ENCODE assay signal across 12 cellular contexts in the genomic region with DNA sequence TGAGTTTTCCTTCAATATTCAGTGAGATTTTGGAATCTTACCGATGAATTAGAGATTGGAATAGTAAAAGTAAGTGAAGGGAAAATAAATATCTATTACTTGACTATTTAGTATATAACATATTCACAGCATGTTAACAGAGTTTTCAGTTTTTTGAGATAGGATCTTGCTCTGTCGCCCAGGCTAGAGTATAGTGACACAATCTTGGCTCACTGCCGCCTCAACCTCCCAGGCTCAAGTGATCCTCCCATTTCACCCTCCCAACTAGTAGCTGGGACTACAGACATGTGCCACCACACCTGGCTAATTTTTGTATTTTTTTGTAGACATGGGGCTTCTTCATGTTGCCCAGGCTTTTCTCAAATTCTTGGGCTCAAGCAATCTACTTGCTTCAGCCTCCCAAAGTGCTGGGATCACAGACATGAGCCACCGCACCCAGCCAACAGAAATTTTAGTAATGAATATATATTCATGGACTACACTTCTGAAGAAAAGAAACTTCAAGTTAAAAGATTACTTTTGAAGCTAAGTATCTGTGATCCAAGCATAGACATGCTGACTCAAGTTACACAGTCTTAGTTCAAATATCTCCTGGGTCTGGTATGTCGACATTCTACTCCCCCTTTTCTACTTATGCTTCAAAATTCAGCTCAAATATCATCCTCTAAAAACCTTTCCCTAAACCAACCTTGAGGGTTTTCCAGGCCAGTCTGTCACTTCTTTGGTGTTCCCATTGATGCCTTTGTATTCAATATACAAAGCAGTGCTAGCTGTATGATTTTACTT. TPM values are rescaled to one million over a fixed set of nuclear protein-coding genes. Genes with fewer than 3 reads are reported as not detected.
DNase-seq lines count a peak whose midpoint lies in the region; ATAC-seq and TF ChIP-seq lines count a peak whose summit lies in the region.
"Had no signal": no experiment of that assay in that cellular context is flagged by ENCODE, and none has a peak within 500 bp of the region (broad histone marks: within the 10 kb centered on the region; RNA-seq: fewer than 3 reads in every experiment).

No MANE protein-coding gene starts in this region.

- no peak overlapping the region for H3K4me3 Mint-ChIP-seq in activated CD4-positive, alpha-beta T cell treated with anti-CD3 and anti-CD28 coated beads for 36 hours
- H3K4me3 Mint-ChIP-seq: stimulated activated naive CD8-positive, alpha-beta T cell treated with anti-CD3 and anti-CD28 coated beads, Interleukin-15, amount 100 ng/mL, for 72 hours had no signal

- no peak for DNase-seq in activated CD4-positive, alpha-beta T cell treated with anti-CD3 and anti-CD28 coated beads for 36 hours
- DNase-seq in activated CD4-positive, alpha-beta T cell treated with anti-CD3 and anti-CD28 coated beads for 1 hour = no peak
- DNase-seq in PC-3 (peak; percentile 26), fibroblast of mammary gland (ENCODE audit: low read depth) (peak; percentile 68), renal cortical epithelial cell (ENCODE audit: low read depth) (peak; percentile 32), head of caudate nucleus (no peak), globus pallidus (ENCODE audit: low spot score) (no peak)
- DNase-seq: hippocampal formation; NCI-H526; stimulated activated naive CD8-positive, alpha-beta T cell treated with anti-CD3 and anti-CD28 coated beads, Interleukin-15, amount 100 ng/mL, for 72 hours had no signal

- H3F3A ChIP-seq in PC-3 (ENCODE audit: low read length, unreplicated experiment) = no peaks in the 10 kb centered on the region

- CTCF ChIA-PET in activated CD4-positive, alpha-beta T cell treated with anti-CD3 and anti-CD28 coated beads for 36 hours (lab: Charles Lee) = interaction anchor here (0.8 to 1.1 kb wide), 3 partner anchors 8 to 75 kb away, joined by 3 to 5 read pairs (median 4); no protein-coding TSS in a partner anchor
- CTCF ChIA-PET in PC-3 (lab: Charles Lee) = interaction anchor here (0.6 to 0.7 kb wide), 2 partner anchors 9 to 435 kb away, joined by 3 to 5 read pairs; no protein-coding TSS in a partner anchor

- no peaks in the 10 kb centered on the region for H3K27me3 Mint-ChIP-seq in activated CD4-positive, alpha-beta T cell treated with anti-CD3 and anti-CD28 coated beads for 36 hours
- H3K27me3 Mint-ChIP-seq: stimulated activated naive CD8-positive, alpha-beta T cell treated with anti-CD3 and anti-CD28 coated beads, Interleukin-15, amount 100 ng/mL, for 72 hours had no signal

- H3K9me3 ChIP-seq in PC-3 (ENCODE audit: low read length) = no peaks in the 10 kb centered on the region
- H3K9me3 ChIP-seq: SJSA1 had no signal

- no TSS peak for BruUV-seq in PC-3 (replicated peaks; lab: Mats Ljungman, UMichigan)

- H3K9ac ChIP-seq in PC-3 (ENCODE audit: low read length) = no peak overlapping the region

- H3K27me3 ChIP-seq in PC-3 (ENCODE audit: low read length) = no peaks in the 10 kb centered on the region
- H3K27me3 ChIP-seq: SJSA1 had no signal

- H3K9me2 ChIP-seq in PC-3 (replicated peaks; ENCODE audit: low read length) = no peaks in the 10 kb centered on the region

- H3K36me3 ChIP-seq in PC-3 (ENCODE audit: low read depth, low read length) = no peaks in the 10 kb centered on the region
- H3K36me3 ChIP-seq: SJSA1 had no signal

- intact Hi-C loops in activated CD4-positive, alpha-beta T cell treated with anti-CD3 and anti-CD28 coated beads for 36 hours (cut with DNase I, micrococcal nuclease) = loop anchor here in 1 of 2 experiments (1.0 kb wide), 1 partner anchor 8 kb away; no protein-coding TSS in a partner anchor
- intact Hi-C loops in PC-3 (cut with micrococcal nuclease) (no loop called here), head of caudate nucleus (cut with DNase I) (no loop called here)

- no peak for ATAC-seq in activated CD4-positive, alpha-beta T cell treated with anti-CD3 and anti-CD28 coated beads for 36 hours
- ATAC-seq in PC-3 (peak; percentile 61), GM21515 (IDR thresholded peaks at IDR 0.05; ENCODE audit: unreplicated experiment) (no peak)
- ATAC-seq: stimulated activated naive CD8-positive, alpha-beta T cell treated with anti-CD3 and anti-CD28 coated beads, Interleukin-15, amount 100 ng/mL, for 72 hours had no signal

- H3K4me1 Mint-ChIP-seq in activated CD4-positive, alpha-beta T cell treated with anti-CD3 and anti-CD28 coated beads for 36 hours = peaks cover 82% of the 10 kb centered on the region

- no peak overlapping the region for H3K4me2 ChIP-seq in PC-3 (ENCODE audit: low read length)

- no peak overlapping the region for H3K27ac ChIP-seq in PC-3 (ENCODE audit: low read length)
- H3K27ac ChIP-seq: SJSA1 had no signal

- POLR2A ChIA-PET in activated CD4-positive, alpha-beta T cell treated with anti-CD3 and anti-CD28 coated beads for 36 hours (lab: Charles Lee) = interaction anchor here (0.6 to 1.1 kb wide), 3 partner anchors 9 to 37 kb away, joined by 3 read pairs; no protein-coding TSS in a partner anchor
- POLR2A ChIA-PET in PC-3 (lab: Charles Lee; ENCODE audit: unreplicated experiment) = interaction anchor here (0.7 kb wide), 1 partner anchor 8 kb away, joined by 5 read pairs; no protein-coding TSS in a partner anchor

- H3K27ac Mint-ChIP-seq in activated CD4-positive, alpha-beta T cell treated with anti-CD3 and anti-CD28 coated beads for 36 hours = peak overlapping the region; percentile 19

- H3K4me1 ChIP-seq in PC-3 (ENCODE audit: insufficient read depth, low read length) = peaks cover 7% of the 10 kb centered on the region; the same call in 1 of the 2 replicates

- no peak overlapping the region for H2AFZ ChIP-seq in PC-3 (ENCODE audit: low read length)

- peaks cover 79% of the 10 kb centered on the region for H4K20me1 ChIP-seq in PC-3 (ENCODE audit: low read length)

- H3K9me3 Mint-ChIP-seq in activated CD4-positive, alpha-beta T cell treated with anti-CD3 and anti-CD28 coated beads for 36 hours (ENCODE audit: low read depth) = no peaks in the 10 kb centered on the region
- H3K9me3 Mint-ChIP-seq: stimulated activated naive CD8-positive, alpha-beta T cell treated with anti-CD3 and anti-CD28 coated beads, Interleukin-15, amount 100 ng/mL, for 72 hours had no signal

- peaks cover 13% of the 10 kb centered on the region for H3K36me3 Mint-ChIP-seq in activated CD4-positive, alpha-beta T cell treated with anti-CD3 and anti-CD28 coated beads for 36 hours (ENCODE audit: low read depth)

- peaks cover 99% of the 10 kb centered on the region for H3K79me2 ChIP-seq in PC-3 (ENCODE audit: low read length)

- TF ChIP-seq CTCF in PC-3 (conservative IDR thresholded peaks at IDR 0.05; ENCODE audit: low read depth, low read length) = no peak
- TF ChIP-seq CTCF in fibroblast of mammary gland (conservative IDR thresholded peaks at IDR 0.05; ENCODE audit: control insufficient read depth, insufficient read depth, low read depth, low read length) = no peak

- no peak overlapping the region for H3K4me3 ChIP-seq in PC-3 (ENCODE audit: low read length)
- no peak overlapping the region for H3K4me3 ChIP-seq in fibroblast of mammary gland (ENCODE audit: control insufficient read depth, low read depth, low read length)
- H3K4me3 ChIP-seq: SJSA1 had no signal

RNA-seq across cellular contexts. Expression of a gene that starts 13.8 kb away (rescaled TPM):
- total RNA-seq in activated CD4-positive, alpha-beta T cell treated with anti-CD3 and anti-CD28 coated beads for 36 hours = 100 to 1,000 TPM; 186 to 279 TPM
- total RNA-seq in PC-3 (2014; rRNA removed) = 128 and 205 TPM in 2 replicates
- total RNA-seq in renal cortical epithelial cell = 58.4 and 72.9 TPM in 2 replicates

RNA-seq across cellular contexts. Expression of a gene that starts 39.3 kb away (rescaled TPM):
- 10 to 100 TPM; 78.7 to 98.3 TPM for total RNA-seq in activated CD4-positive, alpha-beta T cell treated with anti-CD3 and anti-CD28 coated beads for 36 hours
- total RNA-seq in PC-3 (2014; rRNA removed) (69.6 and 119 TPM in 2 replicates), renal cortical epithelial cell (137 and 139 TPM in 2 replicates)

RNA-seq across cellular contexts. Expression of a gene that starts 50.2 kb away (rescaled TPM):
- 10 to 100 TPM; 47.5 to 58.7 TPM for total RNA-seq in activated CD4-positive, alpha-beta T cell treated with anti-CD3 and anti-CD28 coated beads for 36 hours
- 30.2 and 38.9 TPM in 2 replicates for total RNA-seq in PC-3 (2014; rRNA removed)
- total RNA-seq in renal cortical epithelial cell = 35.2 and 35.8 TPM in 2 replicates

Comparison
In these comparisons a context has a peak if more than half of its experiments do, and no peak if none do; other contexts are left out.
1. DNase-seq: peak in PC-3 (single experiment), fibroblast of mammary gland (single experiment) and renal cortical epithelial cell (single experiment); none in activated CD4-positive, alpha-beta T cell treated with anti-CD3 and anti-CD28 coated beads for 36 hours (single experiment), activated CD4-positive, alpha-beta T cell treated with anti-CD3 and anti-CD28 coated beads for 1 hour (single experiment), head of caudate nucleus (0 of 42) and globus pallidus (single experiment).